In genomic region chr15:43519207-43519606, GRCh38 we compare ENCODE assay signal across 13 cellular contexts. TPM values are rescaled to one million over a fixed set of nuclear protein-coding genes. Genes with fewer than 3 reads are reported as not detected.
DNase-seq lines count a peak whose midpoint lies in the region; ATAC-seq and TF ChIP-seq lines count a peak whose summit lies in the region.
"Had no signal": no experiment of that assay in that cellular context is flagged by ENCODE, and none has a peak within 500 bp of the region (broad histone marks: within the 10 kb centered on the region; RNA-seq: fewer than 3 reads in every experiment).

No MANE protein-coding gene starts in this region.

- ATAC-seq in DND-41 (ENCODE audit: insufficient read depth, low read depth) (peak; percentile 20; the same call in 2 of the 3 replicates), gastroesophageal sphincter (no peak)

- H3K27ac ChIP-seq in DND-41 (ENCODE audit: low read length) (peak overlapping the region; percentile 97), OCI-LY3 (ENCODE audit: low read length) (no peak overlapping the region), gastroesophageal sphincter (peak overlapping the region in 3 of 4 donors; percentile 86 to 90 (median 87)), brain microvascular endothelial cell (no peak overlapping the region)

- peak overlapping the region; percentile 81 for H3K4me2 ChIP-seq in DND-41 (ENCODE audit: insufficient read depth, low read length)
- H3K4me2 ChIP-seq in OCI-LY3 (ENCODE audit: low read length) = peak overlapping the region; percentile 88

- H3K36me3 Mint-ChIP-seq in progenitor cell of endocrine pancreas (ENCODE audit: insufficient read depth) = peaks cover 3% of the 10 kb centered on the region
- peaks cover 4% of the 10 kb centered on the region for H3K36me3 Mint-ChIP-seq in activated CD4-positive, alpha-beta memory T cell treated with anti-CD3 and anti-CD28 coated beads, Interleukin-2, amount 10 ng/mL, durations not matched to agents 7 days and 5 days (ENCODE audit: low read depth)

- POLR2A ChIA-PET in activated CD4-positive, alpha-beta memory T cell treated with anti-CD3 and anti-CD28 coated beads, Interleukin-2, amount 10 ng/mL, durations not matched to agents 7 days and 5 days (lab: Charles Lee) = interaction anchor here (1.0 kb wide), 1 partner anchor 9 kb away, joined by 4 read pairs; no protein-coding TSS in a partner anchor

- H3K27ac Mint-ChIP-seq in progenitor cell of endocrine pancreas = no peak overlapping the region
- H3K27ac Mint-ChIP-seq in activated CD4-positive, alpha-beta memory T cell treated with anti-CD3 and anti-CD28 coated beads, Interleukin-2, amount 10 ng/mL, durations not matched to agents 7 days and 5 days = no peak overlapping the region

- H3K4me3 ChIP-seq in DND-41 (ENCODE audit: low read depth in 1 of 2, low read length in 2 of 2) (peak overlapping the region; percentile 18 to 92; a peak in 3 of 4 replicates), OCI-LY3 (ENCODE audit: low read length) (peak overlapping the region; percentile 80; the same call in 1 of the 2 replicates), gastroesophageal sphincter (peak overlapping the region in 1 of 2 donors; percentile 60), brain microvascular endothelial cell (ENCODE audit: low read depth, low read length) (no peak overlapping the region)

- peak; percentile 46 for DNase-seq in DND-41
- DNase-seq in progenitor cell of endocrine pancreas (ENCODE audit: low spot score, unreplicated experiment) = no peak
- no peak for DNase-seq in SIG-M5 treated with dmso at 0.1 percent for 504 hours (lab: John Stamatoyannopoulos, UW; ENCODE audit: unreplicated experiment)
- DNase-seq in brain microvascular endothelial cell = no peak
- no peak for DNase-seq in NCI-H187 (lab: John Stamatoyannopoulos, UW)
- DNase-seq in activated CD4-positive, alpha-beta memory T cell treated with anti-CD3 and anti-CD28 coated beads, Interleukin-2, amount 10 ng/mL, durations not matched to agents 7 days and 5 days = no peak
- DNase-seq: activated CD4-positive, alpha-beta T cell treated with anti-CD3 and anti-CD28 coated beads for 4 hours; activated naive CD4-positive, alpha-beta T cell; NCI-H1930; stimulated activated CD4-positive, alpha-beta T cell treated with anti-CD3 and anti-CD28 coated beads, Interleukin-2, amount 100 ng/mL, for 24 hours; stomach had no signal

- WGBS in gastroesophageal sphincter (ENCODE audit: low coverage in 1 of 2), 2 donors = 63 to 70% methylated on average over 1 to 3 of the region's 3 CpGs

- H3K4me1 Mint-ChIP-seq in progenitor cell of endocrine pancreas (ENCODE audit: low read depth) = peaks cover 21% of the 10 kb centered on the region
- peaks cover 40% of the 10 kb centered on the region for H3K4me1 Mint-ChIP-seq in activated CD4-positive, alpha-beta memory T cell treated with anti-CD3 and anti-CD28 coated beads, Interleukin-2, amount 10 ng/mL, durations not matched to agents 7 days and 5 days

- in situ Hi-C loops in brain microvascular endothelial cell (cut with HindIII; ENCODE audit: low pct_ligation_motif_present, low sequenced_read_pairs) = no loop called here

- TF ChIP-seq CTCF in DND-41 (IDR thresholded peaks at IDR 0.05; ENCODE audit: borderline replicate concordance, extremely low read depth, low read length, poor library complexity, severe bottlenecking) (no peak), OCI-LY3 (IDR thresholded peaks at IDR 0.05; ENCODE audit: low read depth, low read length) (no peak), gastroesophageal sphincter (IDR thresholded peaks at IDR 0.05) (no peak), progenitor cell of endocrine pancreas (IDR thresholded peaks at IDR 0.05; ENCODE audit: unreplicated experiment) (no peak), brain microvascular endothelial cell (IDR thresholded peaks at IDR 0.05; ENCODE audit: low read depth, low read length, missing control alignments) (no peak)

- H3K4me1 ChIP-seq in DND-41 (ENCODE audit: insufficient read depth, low read length) = peaks cover 52% of the 10 kb centered on the region
- peaks cover 33% of the 10 kb centered on the region for H3K4me1 ChIP-seq in OCI-LY3 (ENCODE audit: low read length)
- H3K4me1 ChIP-seq in gastroesophageal sphincter = peaks cover 4 to 57% (median 28%) of the 10 kb centered on the region in 3 donors

- H3K79me2 ChIP-seq in DND-41 (ENCODE audit: insufficient read depth, low read length) (peaks cover 62% of the 10 kb centered on the region), OCI-LY3 (ENCODE audit: low read length) (no peaks in the 10 kb centered on the region)

- H3K9me3 ChIP-seq in DND-41 (ENCODE audit: insufficient read depth, low read length, severe bottlenecking) = no peaks in the 10 kb centered on the region
- no peaks in the 10 kb centered on the region for H3K9me3 ChIP-seq in OCI-LY3 (ENCODE audit: insufficient read depth, low read length)
- H3K9me3 ChIP-seq in gastroesophageal sphincter = no peaks in the 10 kb centered on the region
- H3K9me3 ChIP-seq: stomach had no signal

- no peak for TF ChIP-seq EP300 in gastroesophageal sphincter (IDR thresholded peaks at IDR 0.05)

- TF ChIP-seq POLR2A in gastroesophageal sphincter (IDR thresholded peaks at IDR 0.05) = no peak

- H3K9me3 Mint-ChIP-seq in progenitor cell of endocrine pancreas (ENCODE audit: low read depth) = no peaks in the 10 kb centered on the region
- H3K9me3 Mint-ChIP-seq in activated CD4-positive, alpha-beta memory T cell treated with anti-CD3 and anti-CD28 coated beads, Interleukin-2, amount 10 ng/mL, durations not matched to agents 7 days and 5 days = no peaks in the 10 kb centered on the region

- peaks cover 43% of the 10 kb centered on the region for H3K36me3 ChIP-seq in DND-41 (ENCODE audit: insufficient read depth, low read length)
- H3K36me3 ChIP-seq in OCI-LY3 (replicated peaks; ENCODE audit: low read depth, low read length) = no peaks in the 10 kb centered on the region
- peaks cover 0 to 45% of the 10 kb centered on the region in 2 donors for H3K36me3 ChIP-seq in gastroesophageal sphincter
- peaks cover 25% of the 10 kb centered on the region for H3K36me3 ChIP-seq in brain microvascular endothelial cell (replicated peaks)

- peak overlapping the region; percentile 4 for H3K4me3 Mint-ChIP-seq in progenitor cell of endocrine pancreas (ENCODE audit: low read depth)
- H3K4me3 Mint-ChIP-seq in activated CD4-positive, alpha-beta memory T cell treated with anti-CD3 and anti-CD28 coated beads, Interleukin-2, amount 10 ng/mL, durations not matched to agents 7 days and 5 days = no peak overlapping the region

- H4K20me1 ChIP-seq in DND-41 (ENCODE audit: insufficient read depth, low read length) (peaks cover 39% of the 10 kb centered on the region; the same call in 1 of the 2 replicates), OCI-LY3 (ENCODE audit: insufficient read depth, low read length) (no peaks in the 10 kb centered on the region)

- no peaks in the 10 kb centered on the region for H3K27me3 ChIP-seq in DND-41 (ENCODE audit: insufficient read depth, low read length, poor library complexity)
- H3K27me3 ChIP-seq in OCI-LY3 (ENCODE audit: low read depth, low read length) = peaks cover 10% of the 10 kb centered on the region
- H3K27me3 ChIP-seq in gastroesophageal sphincter = no peaks in the 10 kb centered on the region
- no peaks in the 10 kb centered on the region for H3K27me3 ChIP-seq in brain microvascular endothelial cell (replicated peaks)

- H3K27me3 Mint-ChIP-seq in progenitor cell of endocrine pancreas = peaks cover 41% of the 10 kb centered on the region
- peaks cover 21% of the 10 kb centered on the region for H3K27me3 Mint-ChIP-seq in activated CD4-positive, alpha-beta memory T cell treated with anti-CD3 and anti-CD28 coated beads, Interleukin-2, amount 10 ng/mL, durations not matched to agents 7 days and 5 days

- H2AFZ ChIP-seq in DND-41 (ENCODE audit: low read depth, low read length) (no peak overlapping the region), OCI-LY3 (ENCODE audit: low read depth, low read length) (no peak overlapping the region)

- H3K9ac ChIP-seq in DND-41 (ENCODE audit: low read depth, low read length) (peak overlapping the region; percentile 75), OCI-LY3 (ENCODE audit: low read length) (no peak overlapping the region)

- CTCF ChIA-PET in activated CD4-positive, alpha-beta memory T cell treated with anti-CD3 and anti-CD28 coated beads, Interleukin-2, amount 10 ng/mL, durations not matched to agents 7 days and 5 days (lab: Charles Lee) = no interaction called here

RNA-seq across cellular contexts. Expression of gene MAP1A, which starts 1.8 kb away (rescaled TPM):
- total RNA-seq in gastroesophageal sphincter (10 to 100 TPM; 28.9 to 59.1 (median 35.1) TPM), progenitor cell of endocrine pancreas (4.7 and 5.2 TPM in 2 replicates)
- total RNA-seq in activated CD4-positive, alpha-beta memory T cell treated with anti-CD3 and anti-CD28 coated beads, Interleukin-2, amount 10 ng/mL, durations not matched to agents 7 days and 5 days = 1 to 10 TPM; 8.7 to 9.3 TPM

RNA-seq across cellular contexts. Expression of gene TP53BP1, which starts 26.3 kb away (rescaled TPM):
- total RNA-seq in gastroesophageal sphincter = 10 to 100 TPM; 21.8 to 40.2 (median 33.5) TPM
- total RNA-seq in progenitor cell of endocrine pancreas = 121 and 138 TPM in 2 replicates
- total RNA-seq in activated CD4-positive, alpha-beta memory T cell treated with anti-CD3 and anti-CD28 coated beads, Interleukin-2, amount 10 ng/mL, durations not matched to agents 7 days and 5 days = 10 to 100 TPM; 26.6 to 28.1 TPM

Comparison
In these comparisons a context has a peak if more than half of its experiments do, and no peak if none do; other contexts are left out.
1. H3K27ac ChIP-seq: peak in DND-41 (single experiment) and gastroesophageal sphincter (3 of 4); none in OCI-LY3 (single experiment) and brain microvascular endothelial cell (single experiment).